21 cellular contexts compared by ENCODE assay signal in genomic region chr5:146586752-146587151, GRCh38.
A peak's percentile ranks its signal among the peaks of the same experiment; 100 is the strongest.
DNase-seq lines count a peak whose midpoint lies in the region; ATAC-seq, FAIRE-seq and TF ChIP-seq lines count a peak whose summit lies in the region.
"Had no signal": no experiment of that assay in that cellular context is flagged by ENCODE, and none has a peak within 500 bp of the region (broad histone marks: within the 10 kb centered on the region; RNA-seq: fewer than 3 reads in every experiment).

No MANE protein-coding gene starts in this region.

- H3K14ac ChIP-seq in H1 (ENCODE audit: insufficient read length): no peak overlapping the region

- H3K27me3 ChIP-seq in HepG2 (ENCODE audit: control insufficient read depth in 1 of 2, insufficient read depth in 2 of 2, low read length in 2 of 2): peaks cover 0 to 2% of the 10 kb centered on the region in 2 experiments; a peak in 2 of 5 replicates
- H3K27me3 ChIP-seq in right lobe of liver: no peaks in the 10 kb centered on the region
- H3K27me3 ChIP-seq in H1 (replicated peaks in 1 of 4; ENCODE audit: control insufficient read depth in 3 of 4, extremely low read depth in 1 of 4, insufficient read depth in 3 of 4, low read length in 3 of 4): no peaks in the 10 kb centered on the region
- no peaks in the 10 kb centered on the region for H3K27me3 ChIP-seq in SJCRH30
- H3K27me3 ChIP-seq: BLaER1 had no signal

- H3K4me3 ChIP-seq in HepG2 (replicated peaks in 1 of 3; ENCODE audit: insufficient read depth in 1 of 3, low read depth in 2 of 3, low read length in 3 of 3) (no peak overlapping the region), right lobe of liver (no peak overlapping the region), H1 (ENCODE audit: extremely low read depth in 1 of 4, insufficient read depth in 2 of 4, low read depth in 3 of 4, low read length in 4 of 4) (no peak overlapping the region), SJCRH30 (no peak overlapping the region)
- H3K4me3 ChIP-seq: BLaER1, GM23248 had no signal

- H2BK12ac ChIP-seq in H1 (ENCODE audit: low read depth, low read length): no peak overlapping the region

- H3K79me1 ChIP-seq in H1 (ENCODE audit: low read depth, low read length): no peaks in the 10 kb centered on the region

- H3K36me3 ChIP-seq in HepG2 (replicated peaks in 1 of 2; ENCODE audit: control insufficient read depth in 1 of 2, insufficient read depth in 2 of 2, low read length in 2 of 2) (no peaks in the 10 kb centered on the region), right lobe of liver (no peaks in the 10 kb centered on the region), H1 (ENCODE audit: control insufficient read depth in 2 of 4, insufficient read depth in 4 of 4, low read length in 3 of 4) (peaks cover 0 to 3% (median 0%) of the 10 kb centered on the region in 4 experiments; a peak in 1 of 8 replicates), SJCRH30 (no peaks in the 10 kb centered on the region)
- H3K36me3 ChIP-seq: BLaER1 had no signal

- CTCF ChIA-PET in HepG2 (lab: Yijun Ruan, JAX; ENCODE audit: low intra/inter-chr PET ratio, low total read pairs): no interaction called here
- CTCF ChIA-PET in H1 (lab: Charles Lee; ENCODE audit: partially characterized antibody): interaction anchor here (1.4 kb wide), 1 partner anchor 9 kb away, joined by 5 read pairs; no protein-coding TSS in a partner anchor

- TF ChIP-seq POLR2A in HepG2 (IDR thresholded peaks at IDR 0.05; ENCODE audit: insufficient read depth in 1 of 2, low read depth in 2 of 2, low read length in 2 of 2) (no peak), right lobe of liver (IDR thresholded peaks at IDR 0.05) (no peak), H1 (IDR thresholded peaks at IDR 0.05; ENCODE audit: control extremely low read depth in 1 of 2, low read depth in 2 of 2, low read length in 2 of 2) (no peak)

- FAIRE-seq in HepG2 (lab: Jason Lieb, UNC): no peak
- FAIRE-seq in H1 (lab: Jason Lieb, UNC): no peak
- FAIRE-seq: A204.1, G401.6, GM12892 had no signal

- in situ Hi-C loops in HepG2 (cut with HindIII; ENCODE audit: extremely low pct_ligation_motif_present, low pct_unique_long_range_greater_than_20kb): no loop called here

- no peak overlapping the region for H4K5ac ChIP-seq in H1 (ENCODE audit: insufficient read length, low read depth, low read length)

- POLR2A ChIA-PET in HepG2 (lab: Yijun Ruan, JAX): no interaction called here
- POLR2A ChIA-PET in H1 (lab: Charles Lee; ENCODE audit: partially characterized antibody): interaction anchor here (0.7 kb wide), 1 partner anchor 9 kb away, joined by 3 read pairs; no protein-coding TSS in a partner anchor

- no peak overlapping the region for H3K4me2 ChIP-seq in HepG2 (ENCODE audit: low read depth, low read length)
- H3K4me2 ChIP-seq in H1 (ENCODE audit: insufficient read depth in 1 of 2, low read depth in 2 of 2, low read length in 2 of 2): no peak overlapping the region
- H3K4me2 ChIP-seq: BLaER1 had no signal

- H4K91ac ChIP-seq in H1 (replicated peaks; ENCODE audit: insufficient read length, low read length): no peak overlapping the region

- H3K79me2 ChIP-seq in HepG2 (ENCODE audit: insufficient read depth, low read length) (no peaks in the 10 kb centered on the region), H1 (ENCODE audit: control insufficient read depth in 1 of 2, insufficient read depth in 2 of 2, low read length in 2 of 2) (no peaks in the 10 kb centered on the region; a peak in 1 of 4 replicates)

- H2BK5ac ChIP-seq in H1 (ENCODE audit: low read depth, low read length): no peak overlapping the region

- H3K9me3 ChIP-seq in HepG2 (ENCODE audit: low read length) (no peaks in the 10 kb centered on the region), right lobe of liver (no peaks in the 10 kb centered on the region), H1 (ENCODE audit: insufficient read depth in 2 of 2, low read depth in 1 of 2, low read length in 1 of 2) (no peaks in the 10 kb centered on the region), SJCRH30 (replicated peaks) (no peaks in the 10 kb centered on the region)
- H3K9me3 ChIP-seq: BLaER1, Caco-2 had no signal

- intact Hi-C loops in HepG2 (cut with micrococcal nuclease; ENCODE audit: unreplicated experiment): no loop called here
- intact Hi-C loops in right lobe of liver (cut with DNase I): no loop called here

- H3K4me1 ChIP-seq in HepG2 (ENCODE audit: insufficient read depth, low read length) (no peaks in the 10 kb centered on the region), right lobe of liver (no peaks in the 10 kb centered on the region), H1 (replicated peaks in 1 of 4; ENCODE audit: control insufficient read depth in 3 of 4, insufficient read depth in 4 of 4, low read length in 3 of 4) (no peaks in the 10 kb centered on the region), SJCRH30 (no peaks in the 10 kb centered on the region)
- H3K4me1 ChIP-seq: BLaER1, Caco-2 had no signal

- H2AFZ ChIP-seq in HepG2 (ENCODE audit: low read length) (no peak overlapping the region), H1 (ENCODE audit: low read length) (no peak overlapping the region)
- H2AFZ ChIP-seq: GM23248 had no signal

- DNase-seq in HepG2 (ENCODE audit: low spot score) (no peak), right lobe of liver (no peak), MV-4-11 (lab: John Stamatoyannopoulos, UW) (peak; percentile 59), OCI-M1 (lab: John Stamatoyannopoulos, UW) (peak; percentile 15), H1 (ENCODE audit: low read depth in 1 of 2, low spot score in 2 of 2) (no peak), occipital lobe (lab: John Stamatoyannopoulos, UW) (no peak), SJCRH30 (no peak), NCI-H524 treated with DMSO at 0.1 percent for 48 hours (lab: John Stamatoyannopoulos, UW) (no peak)
- DNase-seq: Caco-2; CD4-positive, CD25-positive, alpha-beta regulatory T cell; CD8-positive, alpha-beta T cell; DMS153; DND-41; GM23248; H9 had no signal

- TF ChIP-seq CTCF in HepG2 (CRISPR knock-in tag; IDR thresholded peaks at IDR 0.05) (no peak), right lobe of liver (IDR thresholded peaks at IDR 0.05) (no peak), H1 (IDR thresholded peaks at IDR 0.05; ENCODE audit: control extremely low read depth in 1 of 3, insufficient read depth in 1 of 3, low read depth in 1 of 3, low read length in 3 of 3) (no peak)

- no peak overlapping the region for H2BK15ac ChIP-seq in H1 (ENCODE audit: low read length)

- H2BK120ac ChIP-seq in H1 (replicated peaks; ENCODE audit: low read depth, low read length): no peak overlapping the region

- no peak overlapping the region for H3K4ac ChIP-seq in H1 (replicated peaks; ENCODE audit: insufficient read length, low read depth, low read length)

- no peak for TF ChIP-seq RAD21 in HepG2 (CRISPR knock-in tag; IDR thresholded peaks at IDR 0.05)
- TF ChIP-seq RAD21 in H1 (IDR thresholded peaks at IDR 0.05 in 1 of 2, conservative IDR thresholded peaks at IDR 0.05 in 1 of 2; ENCODE audit: low read depth in 2 of 2, low read length in 2 of 2): no peak

- no peak overlapping the region for H2BK20ac ChIP-seq in H1 (ENCODE audit: low read length)

- H3K56ac ChIP-seq in H1 (replicated peaks; ENCODE audit: insufficient read length, low read depth, low read length): no peak overlapping the region

- BruUV-seq in HepG2 (replicated peaks; lab: Mats Ljungman, UMichigan): no TSS peak

- no peaks in the 10 kb centered on the region for H3K23me2 ChIP-seq in H1 (ENCODE audit: low read depth, low read length)

- 14% methylated on average over 5 of the region's 5 CpGs for WGBS in HepG2 (ENCODE audit: low lambda C conversion rate)
- WGBS in right lobe of liver (ENCODE audit: insufficient coverage, low coverage, low lambda C conversion rate, missing lambda C conversion rate): 51% methylated on average over 5 of the region's 5 CpGs
- 87% methylated on average over 5 of the region's 5 CpGs; no CpG with 5 or more reads in 1 of the 2 experiments for WGBS in H1 (ENCODE audit: extremely low coverage in 1 of 2, insufficient coverage in 1 of 2, insufficient read length in 1 of 2, insufficient replicate concordance in 2 of 2, low coverage in 1 of 2, low lambda C conversion rate in 2 of 2, missing lambda C conversion rate in 1 of 2), 2 experiments

- H3K27ac ChIP-seq in HepG2 (ENCODE audit: extremely low read length, insufficient read depth, low read length) (no peak overlapping the region), right lobe of liver (no peak overlapping the region), H1 (ENCODE audit: low read depth, low read length) (no peak overlapping the region), SJCRH30 (no peak overlapping the region)
- H3K27ac ChIP-seq: BLaER1, C4-2B, GM23248 had no signal

- ATAC-seq in HepG2 (no peak), right lobe of liver (no peak)
- ATAC-seq: CD8-positive, alpha-beta T cell; HCT116 had no signal

- no peak overlapping the region for H2AK5ac ChIP-seq in H1 (ENCODE audit: low read depth, low read length)

- H3K18ac ChIP-seq in H1 (ENCODE audit: extremely low read depth, low read length): no peak overlapping the region

- no peak overlapping the region for H3K23ac ChIP-seq in H1 (ENCODE audit: insufficient read length)

- H3K9ac ChIP-seq in HepG2 (ENCODE audit: insufficient read depth, low read depth, low read length) (no peak overlapping the region), H1 (replicated peaks in 1 of 4; ENCODE audit: extremely low read depth in 1 of 4, low read depth in 3 of 4, low read length in 3 of 4) (no peak overlapping the region)
- H3K9ac ChIP-seq: BLaER1, GM23248 had no signal

- TF ChIP-seq EP300 in HepG2 (IDR thresholded peaks at IDR 0.05; ENCODE audit: low read depth in 2 of 2, low read length in 2 of 2) (no peak), HepG2 (CRISPR knock-in tag; IDR thresholded peaks at IDR 0.05; ENCODE audit: borderline replicate concordance) (no peak), H1 (IDR thresholded peaks at IDR 0.05; ENCODE audit: borderline replicate concordance in 1 of 2, low read depth in 2 of 2, low read length in 2 of 2) (no peak)

- no peak overlapping the region for H4K8ac ChIP-seq in H1 (ENCODE audit: extremely low read depth, insufficient read depth, low read length)

- H4K20me1 ChIP-seq in HepG2 (ENCODE audit: insufficient read depth, low read length): no peaks in the 10 kb centered on the region
- no peaks in the 10 kb centered on the region for H4K20me1 ChIP-seq in H1 (replicated peaks in 1 of 2; ENCODE audit: control insufficient read depth in 1 of 2, insufficient read depth in 2 of 2, low read length in 2 of 2)
- H4K20me1 ChIP-seq: BLaER1 had no signal

TF ChIP-seq in H1, 55 proteins besides CTCF, POLR2A, EP300 and RAD21:
- TF ChIP-seq KDM1A (IDR thresholded peaks at IDR 0.05; ENCODE audit: borderline replicate concordance, low read length) (no peak), CEBPB (IDR thresholded peaks at IDR 0.05; ENCODE audit: low read depth, low read length) (peak; percentile 66; the same call in 1 of the 2 replicates)

Comparison
In these comparisons a context has a peak if more than half of its experiments do, and no peak if none do; other contexts are left out.
1. DNase-seq: peak in MV-4-11 (single experiment) and OCI-M1 (single experiment); none in HepG2 (single experiment), right lobe of liver (0 of 3), H1 (0 of 2), occipital lobe (single experiment), SJCRH30 (0 of 2) and NCI-H524 treated with DMSO at 0.1 percent for 48 hours (single experiment).
2. Of the 41 proteins assayed by ChIP-seq in both HepG2 and H1: peak only in HepG2: none; only in H1: none; in both: CEBPB; in neither: 40.